Comparison of ENCODE assay signal across 29 cellular contexts in genomic region chr11:90363739-90364138, GRCh38.
"Had no signal": no experiment of that assay in that cellular context is flagged by ENCODE, and none has a peak within 500 bp of the region (broad histone marks: within the 10 kb centered on the region; RNA-seq: fewer than 3 reads in every experiment).

No MANE protein-coding gene starts in this region.

- H3K27ac Mint-ChIP-seq: naive thymus-derived CD8-positive, alpha-beta T cell; nephron; stimulated activated naive B cell treated with anti-CD40 and anti-IgM and Interleukin-4, amounts not matched to agents 10 μg/mL and 1 μg/mL and 100 μg/mL, for 72 hours had no signal

- H3K27me3 Mint-ChIP-seq: stimulated activated naive B cell treated with anti-CD40 and anti-IgM and Interleukin-4, amounts not matched to agents 10 μg/mL and 1 μg/mL and 100 μg/mL, for 72 hours had no signal

- H3K9me3 Mint-ChIP-seq: nephron had no signal

- H3K4me3 Mint-ChIP-seq: naive thymus-derived CD8-positive, alpha-beta T cell; nephron; neural crest cell; stimulated activated naive B cell treated with anti-CD40 and anti-IgM and Interleukin-4, amounts not matched to agents 10 μg/mL and 1 μg/mL and 100 μg/mL, for 72 hours had no signal

- ATAC-seq: left ventricle myocardium superior; lower lobe of right lung; naive thymus-derived CD8-positive, alpha-beta T cell; pancreas; right cardiac atrium; stimulated activated naive B cell treated with anti-CD40 and anti-IgM and Interleukin-4, amounts not matched to agents 10 μg/mL and 1 μg/mL and 100 μg/mL, for 72 hours; stimulated activated naive CD8-positive, alpha-beta T cell treated with anti-CD3 and anti-CD28 coated beads, Interleukin-15, Interleukin-2, amounts not matched to agents 100 U/mL and 50 U/mL, for 24 hours had no signal

- H3K27me3 ChIP-seq: hepatocyte, pancreas, sigmoid colon, spleen, stomach, testis, thyroid gland, transverse colon, upper lobe of left lung, vagina had no signal

- H3K27ac ChIP-seq: hepatocyte, lower lobe of right lung, pancreas, prostate gland, sigmoid colon, spleen, stomach, testis, thyroid gland, transverse colon, upper lobe of left lung, vagina had no signal

- H3K36me3 Mint-ChIP-seq: naive thymus-derived CD8-positive, alpha-beta T cell; stimulated activated naive B cell treated with anti-CD40 and anti-IgM and Interleukin-4, amounts not matched to agents 10 μg/mL and 1 μg/mL and 100 μg/mL, for 72 hours had no signal

- H3K4me1 Mint-ChIP-seq: naive thymus-derived CD8-positive, alpha-beta T cell; nephron; neural crest cell; stimulated activated naive B cell treated with anti-CD40 and anti-IgM and Interleukin-4, amounts not matched to agents 10 μg/mL and 1 μg/mL and 100 μg/mL, for 72 hours had no signal

- H3K4me3 ChIP-seq: hepatocyte, lower lobe of right lung, pancreas, prostate gland, sigmoid colon, spleen, stomach, testis, thyroid gland, transverse colon, upper lobe of left lung, vagina had no signal

- DNase-seq: islet precursor cell; left ventricle myocardium superior; lower lobe of right lung; mesenchymal stem cell; naive thymus-derived CD8-positive, alpha-beta T cell; nucleus accumbens; pancreas; posterior cingulate gyrus; retina; right cardiac atrium; sigmoid colon; small intestine; spleen; stimulated activated CD4-positive, alpha-beta T cell treated with anti-CD3 and anti-CD28 coated beads, Interleukin-1b, Interleukin-23, amount 100 ng/mL, for 48 hours; stimulated activated CD4-positive, alpha-beta T cell treated with anti-CD3 and anti-CD28 coated beads, Interleukin-2, amount 100 ng/mL, for 48 hours; stimulated activated CD4-positive, alpha-beta T cell treated with anti-CD3 and anti-CD28 coated beads, Interleukin-4, amount 100 ng/mL, for 4 hours; stimulated activated CD8-positive, alpha-beta memory T cell treated with anti-CD3 and anti-CD28 coated beads, Interleukin-4, amount 100 ng/mL, for 48 hours; stimulated activated naive B cell treated with anti-CD40 and anti-IgM and Interleukin-4, amounts not matched to agents 10 μg/mL and 1 μg/mL and 100 μg/mL, for 72 hours; stimulated activated naive CD8-positive, alpha-beta T cell treated with anti-CD3 and anti-CD28 coated beads, Interleukin-15, Interleukin-2, amounts not matched to agents 100 U/mL and 50 U/mL, for 24 hours; stomach; testis; thyroid gland; transverse colon; upper lobe of left lung had no signal
